Comparison of ENCODE assay signal across 1 cellular context in the genomic region with DNA sequence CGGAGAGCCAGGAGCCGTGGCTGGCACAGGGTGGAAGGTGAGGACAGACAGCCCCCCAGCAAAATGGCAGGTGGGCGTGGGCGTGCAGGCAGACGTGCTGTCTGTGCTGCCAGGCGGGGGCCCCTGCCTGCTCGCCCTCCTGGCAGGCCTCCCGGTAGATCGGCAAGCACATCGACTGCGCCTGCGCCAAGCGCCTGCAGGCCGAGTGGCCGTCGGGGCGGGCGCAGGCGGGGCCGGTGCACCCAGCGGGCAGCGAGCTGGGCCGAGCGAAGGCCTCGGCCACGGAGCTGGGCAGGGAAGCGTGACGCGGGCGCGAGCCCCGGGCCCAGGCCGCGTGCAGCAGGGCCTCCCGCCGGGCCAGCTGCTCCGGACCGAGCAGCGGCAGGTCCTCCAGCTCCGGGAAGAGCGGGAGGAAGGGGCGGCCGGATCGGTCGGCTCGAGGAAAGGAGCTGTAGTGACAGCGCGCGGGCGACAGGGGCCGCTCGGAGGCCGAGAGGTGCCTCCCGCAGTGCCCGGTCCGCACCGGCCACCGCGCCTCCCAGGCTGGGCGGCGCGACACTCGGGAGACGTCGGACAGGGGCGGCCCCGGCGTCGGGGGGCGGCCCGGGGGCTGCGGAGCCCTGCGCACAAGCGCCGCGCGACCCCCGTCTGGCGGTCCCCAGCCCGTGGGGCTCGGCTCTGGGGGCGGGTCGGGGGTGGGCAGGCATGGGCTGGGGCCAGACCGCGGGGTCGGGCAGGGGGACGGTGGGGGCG.
TF ChIP-seq lines count a peak whose summit lies in the region.

No MANE protein-coding gene starts in this region.

TF ChIP-seq in K562, 482 proteins besides CTCF, POLR2A, EP300 and RAD21:
- TF ChIP-seq, protein P1, sequence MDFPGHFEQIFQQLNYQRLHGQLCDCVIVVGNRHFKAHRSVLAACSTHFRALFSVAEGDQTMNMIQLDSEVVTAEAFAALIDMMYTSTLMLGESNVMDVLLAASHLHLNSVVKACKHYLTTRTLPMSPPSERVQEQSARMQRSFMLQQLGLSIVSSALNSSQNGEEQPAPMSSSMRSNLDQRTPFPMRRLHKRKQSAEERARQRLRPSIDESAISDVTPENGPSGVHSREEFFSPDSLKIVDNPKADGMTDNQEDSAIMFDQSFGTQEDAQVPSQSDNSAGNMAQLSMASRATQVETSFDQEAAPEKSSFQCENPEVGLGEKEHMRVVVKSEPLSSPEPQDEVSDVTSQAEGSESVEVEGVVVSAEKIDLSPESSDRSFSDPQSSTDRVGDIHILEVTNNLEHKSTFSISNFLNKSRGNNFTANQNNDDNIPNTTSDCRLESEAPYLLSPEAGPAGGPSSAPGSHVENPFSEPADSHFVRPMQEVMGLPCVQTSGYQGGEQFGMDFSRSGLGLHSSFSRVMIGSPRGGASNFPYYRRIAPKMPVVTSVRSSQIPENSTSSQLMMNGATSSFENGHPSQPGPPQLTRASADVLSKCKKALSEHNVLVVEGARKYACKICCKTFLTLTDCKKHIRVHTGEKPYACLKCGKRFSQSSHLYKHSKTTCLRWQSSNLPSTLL (IDR thresholded peaks at IDR 0.05): no peak
- TF ChIP-seq HLTF (IDR thresholded peaks at IDR 0.05) (no peak), TOE1 (IDR thresholded peaks at IDR 0.05; ENCODE audit: borderline replicate concordance) (no peak), TOE1 (CRISPR knock-in tag; IDR thresholded peaks at IDR 0.05; ENCODE audit: borderline replicate concordance, low read depth) (no peak), NRF1 (conservative IDR thresholded peaks at IDR 0.05 in 1 of 2, IDR thresholded peaks at IDR 0.05 in 1 of 2) (peak; percentile 68 to 74), PTRF (tag; IDR thresholded peaks at IDR 0.05) (no peak), CTBP1 (IDR thresholded peaks at IDR 0.05; ENCODE audit: borderline replicate concordance) (peak; percentile 20; the same call in 1 of the 2 replicates), ZNF24 (IDR thresholded peaks at IDR 0.05) (no peak), KHSRP (IDR thresholded peaks at IDR 0.05) (no peak), ZNF583 (CRISPR knock-in tag; IDR thresholded peaks at IDR 0.05) (no peak), MECOM (CRISPR knock-in tag; IDR thresholded peaks at IDR 0.05) (no peak), NCOA1 (IDR thresholded peaks at IDR 0.05; ENCODE audit: low read depth) (no peak), GTF2E2 (tag; IDR thresholded peaks at IDR 0.05) (no peak), PHF21A (IDR thresholded peaks at IDR 0.05; ENCODE audit: borderline replicate concordance, low read depth) (no peak), RB1 (IDR thresholded peaks at IDR 0.05; ENCODE audit: low read depth) (0 out of 2 replicates have a peak, but pooled peaks have one; percentile 43), SRSF9 (IDR thresholded peaks at IDR 0.05; ENCODE audit: borderline replicate concordance, low read depth, low read length) (no peak), HDAC1 (IDR thresholded peaks at IDR 0.05) (no peak), CBX1 (IDR thresholded peaks at IDR 0.05; ENCODE audit: low read depth) (no peak), MTA2 (IDR thresholded peaks at IDR 0.05; ENCODE audit: low read depth) (no peak), GTF2A2 (tag; IDR thresholded peaks at IDR 0.05) (no peak), SMC3 (conservative IDR thresholded peaks at IDR 0.05; ENCODE audit: insufficient read depth, low read depth, low read length) (0 out of 2 replicates have a peak, but pooled peaks have one; percentile 38), MTA3 (IDR thresholded peaks at IDR 0.05; ENCODE audit: borderline replicate concordance) (no peak), POLR2G (IDR thresholded peaks at IDR 0.05; ENCODE audit: low read depth, low read length) (peak; percentile 44; the same call in 1 of the 2 replicates), POLR2AphosphoS5 (IDR thresholded peaks at IDR 0.05; ENCODE audit: control insufficient read depth, insufficient read depth, low read depth, low read length) (no peak), PCBP1 (IDR thresholded peaks at IDR 0.05; ENCODE audit: low read depth, low read length, poor library complexity, severe bottlenecking) (peak; percentile 60), HNRNPUL1 (IDR thresholded peaks at IDR 0.05; ENCODE audit: low read length) (no peak), TBP (optimal IDR thresholded peaks at IDR 0.05; ENCODE audit: low read depth, low read length) (no peak), ZNF184 (CRISPR knock-in tag; IDR thresholded peaks at IDR 0.05) (no peak)
- TF ChIP-seq, protein P2, sequence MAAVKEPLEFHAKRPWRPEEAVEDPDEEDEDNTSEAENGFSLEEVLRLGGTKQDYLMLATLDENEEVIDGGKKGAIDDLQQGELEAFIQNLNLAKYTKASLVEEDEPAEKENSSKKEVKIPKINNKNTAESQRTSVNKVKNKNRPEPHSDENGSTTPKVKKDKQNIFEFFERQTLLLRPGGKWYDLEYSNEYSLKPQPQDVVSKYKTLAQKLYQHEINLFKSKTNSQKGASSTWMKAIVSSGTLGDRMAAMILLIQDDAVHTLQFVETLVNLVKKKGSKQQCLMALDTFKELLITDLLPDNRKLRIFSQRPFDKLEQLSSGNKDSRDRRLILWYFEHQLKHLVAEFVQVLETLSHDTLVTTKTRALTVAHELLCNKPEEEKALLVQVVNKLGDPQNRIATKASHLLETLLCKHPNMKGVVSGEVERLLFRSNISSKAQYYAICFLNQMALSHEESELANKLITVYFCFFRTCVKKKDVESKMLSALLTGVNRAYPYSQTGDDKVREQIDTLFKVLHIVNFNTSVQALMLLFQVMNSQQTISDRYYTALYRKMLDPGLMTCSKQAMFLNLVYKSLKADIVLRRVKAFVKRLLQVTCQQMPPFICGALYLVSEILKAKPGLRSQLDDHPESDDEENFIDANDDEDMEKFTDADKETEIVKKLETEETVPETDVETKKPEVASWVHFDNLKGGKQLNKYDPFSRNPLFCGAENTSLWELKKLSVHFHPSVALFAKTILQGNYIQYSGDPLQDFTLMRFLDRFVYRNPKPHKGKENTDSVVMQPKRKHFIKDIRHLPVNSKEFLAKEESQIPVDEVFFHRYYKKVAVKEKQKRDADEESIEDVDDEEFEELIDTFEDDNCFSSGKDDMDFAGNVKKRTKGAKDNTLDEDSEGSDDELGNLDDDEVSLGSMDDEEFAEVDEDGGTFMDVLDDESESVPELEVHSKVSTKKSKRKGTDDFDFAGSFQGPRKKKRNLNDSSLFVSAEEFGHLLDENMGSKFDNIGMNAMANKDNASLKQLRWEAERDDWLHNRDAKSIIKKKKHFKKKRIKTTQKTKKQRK (IDR thresholded peaks at IDR 0.05; ENCODE audit: borderline replicate concordance, low read depth, low read length): no peak
- TF ChIP-seq, protein P3, sequence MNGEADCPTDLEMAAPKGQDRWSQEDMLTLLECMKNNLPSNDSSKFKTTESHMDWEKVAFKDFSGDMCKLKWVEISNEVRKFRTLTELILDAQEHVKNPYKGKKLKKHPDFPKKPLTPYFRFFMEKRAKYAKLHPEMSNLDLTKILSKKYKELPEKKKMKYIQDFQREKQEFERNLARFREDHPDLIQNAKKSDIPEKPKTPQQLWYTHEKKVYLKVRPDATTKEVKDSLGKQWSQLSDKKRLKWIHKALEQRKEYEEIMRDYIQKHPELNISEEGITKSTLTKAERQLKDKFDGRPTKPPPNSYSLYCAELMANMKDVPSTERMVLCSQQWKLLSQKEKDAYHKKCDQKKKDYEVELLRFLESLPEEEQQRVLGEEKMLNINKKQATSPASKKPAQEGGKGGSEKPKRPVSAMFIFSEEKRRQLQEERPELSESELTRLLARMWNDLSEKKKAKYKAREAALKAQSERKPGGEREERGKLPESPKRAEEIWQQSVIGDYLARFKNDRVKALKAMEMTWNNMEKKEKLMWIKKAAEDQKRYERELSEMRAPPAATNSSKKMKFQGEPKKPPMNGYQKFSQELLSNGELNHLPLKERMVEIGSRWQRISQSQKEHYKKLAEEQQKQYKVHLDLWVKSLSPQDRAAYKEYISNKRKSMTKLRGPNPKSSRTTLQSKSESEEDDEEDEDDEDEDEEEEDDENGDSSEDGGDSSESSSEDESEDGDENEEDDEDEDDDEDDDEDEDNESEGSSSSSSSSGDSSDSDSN (IDR thresholded peaks at IDR 0.05; ENCODE audit: borderline replicate concordance in 1 of 2, low read depth in 2 of 2, low read length in 2 of 2): no peak
- TF ChIP-seq, protein P4, sequence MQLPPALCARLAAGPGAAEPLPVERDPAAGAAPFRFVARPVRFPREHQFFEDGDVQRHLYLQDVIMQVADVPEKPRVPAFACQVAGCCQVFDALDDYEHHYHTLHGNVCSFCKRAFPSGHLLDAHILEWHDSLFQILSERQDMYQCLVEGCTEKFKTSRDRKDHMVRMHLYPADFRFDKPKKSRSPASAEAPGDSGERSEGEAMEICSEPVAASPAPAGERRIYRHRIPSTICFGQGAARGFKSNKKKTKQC (CRISPR knock-in tag; IDR thresholded peaks at IDR 0.05): no peak
- TF ChIP-seq, protein P5, sequence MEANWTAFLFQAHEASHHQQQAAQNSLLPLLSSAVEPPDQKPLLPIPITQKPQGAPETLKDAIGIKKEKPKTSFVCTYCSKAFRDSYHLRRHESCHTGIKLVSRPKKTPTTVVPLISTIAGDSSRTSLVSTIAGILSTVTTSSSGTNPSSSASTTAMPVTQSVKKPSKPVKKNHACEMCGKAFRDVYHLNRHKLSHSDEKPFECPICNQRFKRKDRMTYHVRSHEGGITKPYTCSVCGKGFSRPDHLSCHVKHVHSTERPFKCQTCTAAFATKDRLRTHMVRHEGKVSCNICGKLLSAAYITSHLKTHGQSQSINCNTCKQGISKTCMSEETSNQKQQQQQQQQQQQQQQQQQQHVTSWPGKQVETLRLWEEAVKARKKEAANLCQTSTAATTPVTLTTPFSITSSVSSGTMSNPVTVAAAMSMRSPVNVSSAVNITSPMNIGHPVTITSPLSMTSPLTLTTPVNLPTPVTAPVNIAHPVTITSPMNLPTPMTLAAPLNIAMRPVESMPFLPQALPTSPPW (CRISPR knock-in tag; IDR thresholded peaks at IDR 0.05): peak; percentile 35; the same call in 1 of the 2 replicates
- TF ChIP-seq, protein P6, sequence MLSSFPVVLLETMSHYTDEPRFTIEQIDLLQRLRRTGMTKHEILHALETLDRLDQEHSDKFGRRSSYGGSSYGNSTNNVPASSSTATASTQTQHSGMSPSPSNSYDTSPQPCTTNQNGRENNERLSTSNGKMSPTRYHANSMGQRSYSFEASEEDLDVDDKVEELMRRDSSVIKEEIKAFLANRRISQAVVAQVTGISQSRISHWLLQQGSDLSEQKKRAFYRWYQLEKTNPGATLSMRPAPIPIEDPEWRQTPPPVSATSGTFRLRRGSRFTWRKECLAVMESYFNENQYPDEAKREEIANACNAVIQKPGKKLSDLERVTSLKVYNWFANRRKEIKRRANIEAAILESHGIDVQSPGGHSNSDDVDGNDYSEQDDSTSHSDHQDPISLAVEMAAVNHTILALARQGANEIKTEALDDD (IDR thresholded peaks at IDR 0.05): no peak
- TF ChIP-seq, protein P7, sequence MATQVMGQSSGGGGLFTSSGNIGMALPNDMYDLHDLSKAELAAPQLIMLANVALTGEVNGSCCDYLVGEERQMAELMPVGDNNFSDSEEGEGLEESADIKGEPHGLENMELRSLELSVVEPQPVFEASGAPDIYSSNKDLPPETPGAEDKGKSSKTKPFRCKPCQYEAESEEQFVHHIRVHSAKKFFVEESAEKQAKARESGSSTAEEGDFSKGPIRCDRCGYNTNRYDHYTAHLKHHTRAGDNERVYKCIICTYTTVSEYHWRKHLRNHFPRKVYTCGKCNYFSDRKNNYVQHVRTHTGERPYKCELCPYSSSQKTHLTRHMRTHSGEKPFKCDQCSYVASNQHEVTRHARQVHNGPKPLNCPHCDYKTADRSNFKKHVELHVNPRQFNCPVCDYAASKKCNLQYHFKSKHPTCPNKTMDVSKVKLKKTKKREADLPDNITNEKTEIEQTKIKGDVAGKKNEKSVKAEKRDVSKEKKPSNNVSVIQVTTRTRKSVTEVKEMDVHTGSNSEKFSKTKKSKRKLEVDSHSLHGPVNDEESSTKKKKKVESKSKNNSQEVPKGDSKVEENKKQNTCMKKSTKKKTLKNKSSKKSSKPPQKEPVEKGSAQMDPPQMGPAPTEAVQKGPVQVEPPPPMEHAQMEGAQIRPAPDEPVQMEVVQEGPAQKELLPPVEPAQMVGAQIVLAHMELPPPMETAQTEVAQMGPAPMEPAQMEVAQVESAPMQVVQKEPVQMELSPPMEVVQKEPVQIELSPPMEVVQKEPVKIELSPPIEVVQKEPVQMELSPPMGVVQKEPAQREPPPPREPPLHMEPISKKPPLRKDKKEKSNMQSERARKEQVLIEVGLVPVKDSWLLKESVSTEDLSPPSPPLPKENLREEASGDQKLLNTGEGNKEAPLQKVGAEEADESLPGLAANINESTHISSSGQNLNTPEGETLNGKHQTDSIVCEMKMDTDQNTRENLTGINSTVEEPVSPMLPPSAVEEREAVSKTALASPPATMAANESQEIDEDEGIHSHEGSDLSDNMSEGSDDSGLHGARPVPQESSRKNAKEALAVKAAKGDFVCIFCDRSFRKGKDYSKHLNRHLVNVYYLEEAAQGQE (CRISPR knock-in tag; IDR thresholded peaks at IDR 0.05; ENCODE audit: low read depth): no peak
- TF ChIP-seq, protein P8, sequence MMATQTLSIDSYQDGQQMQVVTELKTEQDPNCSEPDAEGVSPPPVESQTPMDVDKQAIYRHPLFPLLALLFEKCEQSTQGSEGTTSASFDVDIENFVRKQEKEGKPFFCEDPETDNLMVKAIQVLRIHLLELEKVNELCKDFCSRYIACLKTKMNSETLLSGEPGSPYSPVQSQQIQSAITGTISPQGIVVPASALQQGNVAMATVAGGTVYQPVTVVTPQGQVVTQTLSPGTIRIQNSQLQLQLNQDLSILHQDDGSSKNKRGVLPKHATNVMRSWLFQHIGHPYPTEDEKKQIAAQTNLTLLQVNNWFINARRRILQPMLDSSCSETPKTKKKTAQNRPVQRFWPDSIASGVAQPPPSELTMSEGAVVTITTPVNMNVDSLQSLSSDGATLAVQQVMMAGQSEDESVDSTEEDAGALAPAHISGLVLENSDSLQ (IDR thresholded peaks at IDR 0.05): no peak
- TF ChIP-seq, protein P9, sequence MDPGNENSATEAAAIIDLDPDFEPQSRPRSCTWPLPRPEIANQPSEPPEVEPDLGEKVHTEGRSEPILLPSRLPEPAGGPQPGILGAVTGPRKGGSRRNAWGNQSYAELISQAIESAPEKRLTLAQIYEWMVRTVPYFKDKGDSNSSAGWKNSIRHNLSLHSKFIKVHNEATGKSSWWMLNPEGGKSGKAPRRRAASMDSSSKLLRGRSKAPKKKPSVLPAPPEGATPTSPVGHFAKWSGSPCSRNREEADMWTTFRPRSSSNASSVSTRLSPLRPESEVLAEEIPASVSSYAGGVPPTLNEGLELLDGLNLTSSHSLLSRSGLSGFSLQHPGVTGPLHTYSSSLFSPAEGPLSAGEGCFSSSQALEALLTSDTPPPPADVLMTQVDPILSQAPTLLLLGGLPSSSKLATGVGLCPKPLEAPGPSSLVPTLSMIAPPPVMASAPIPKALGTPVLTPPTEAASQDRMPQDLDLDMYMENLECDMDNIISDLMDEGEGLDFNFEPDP (CRISPR knock-in tag; IDR thresholded peaks at IDR 0.05): no peak
